In the genomic region with DNA sequence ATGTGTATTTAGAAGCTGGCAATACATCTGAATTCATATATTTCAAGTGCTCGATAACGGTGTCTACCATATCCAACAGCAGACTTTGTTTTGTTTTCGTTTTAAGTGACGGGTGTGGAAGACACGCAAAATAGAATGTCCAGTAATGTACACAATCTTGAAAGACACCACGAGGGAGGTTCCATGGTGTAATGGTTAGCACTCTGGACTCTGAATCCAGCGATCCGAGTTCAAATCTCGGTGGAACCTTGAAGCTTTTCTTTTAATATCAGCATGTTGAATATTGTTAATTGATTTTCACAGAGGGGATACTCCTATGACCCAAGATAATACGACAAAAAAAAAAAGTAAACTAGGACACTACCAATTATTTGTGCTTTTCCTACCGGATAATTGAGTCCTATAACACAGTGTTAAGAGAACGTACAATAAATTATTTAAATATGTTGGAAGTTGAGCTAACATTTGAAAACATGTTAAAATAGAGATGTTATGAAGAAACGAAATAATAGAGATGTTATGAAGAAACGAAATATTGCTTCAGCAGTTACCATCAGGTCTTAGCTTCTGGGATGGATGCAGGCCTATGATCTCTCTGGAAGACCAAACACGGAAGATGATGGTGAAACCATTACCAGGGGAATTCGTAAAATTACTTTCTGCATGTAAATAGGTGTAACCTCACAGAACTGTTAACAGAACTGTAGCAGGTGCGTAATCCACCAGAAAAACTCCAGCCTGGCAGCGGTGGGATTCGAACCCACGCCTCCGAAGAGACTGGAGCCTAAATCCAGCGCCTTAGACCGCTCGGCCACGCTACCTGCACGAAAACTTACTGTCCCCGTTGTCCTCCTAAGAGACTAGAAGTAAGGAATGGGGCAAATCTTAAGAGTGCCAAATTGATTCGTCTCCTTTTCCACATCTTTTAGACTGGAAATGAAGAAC, we compare ENCODE assay signal across 8 cellular contexts. TPM values are rescaled to one million over a fixed set of nuclear protein-coding genes. Genes with fewer than 3 reads are reported as not detected.
A peak's percentile ranks its signal among the peaks of the same experiment; 100 is the strongest.
DNase-seq lines count a peak whose midpoint lies in the region; ATAC-seq and TF ChIP-seq lines count a peak whose summit lies in the region.

No MANE protein-coding gene starts in this region.

- H2BK120ac ChIP-seq in trophoblast cell (ENCODE audit: insufficient read depth, low read length, poor library complexity) = no peak overlapping the region

- H3K36me3 ChIP-seq in trophoblast cell (ENCODE audit: control insufficient read depth in 1 of 2, insufficient read depth in 2 of 2, low read length in 2 of 2) = no peaks in the 10 kb centered on the region
- no peaks in the 10 kb centered on the region for H3K36me3 ChIP-seq in tibial nerve

- H2BK12ac ChIP-seq in trophoblast cell (ENCODE audit: low read length) = no peak overlapping the region

- peaks cover 48% of the 10 kb centered on the region for H3K27me3 ChIP-seq in CD4-positive, alpha-beta T cell (ENCODE audit: control insufficient read depth, insufficient read depth, low read length)
- peaks cover 48% of the 10 kb centered on the region for H3K27me3 ChIP-seq in trophoblast cell (ENCODE audit: insufficient read depth, low read length)
- H3K27me3 ChIP-seq in tibial nerve = peaks cover 0 to 17% of the 10 kb centered on the region in 2 donors

- intact Hi-C loops in CD4-positive, alpha-beta T cell (cut with DNase I, micrococcal nuclease) = loop anchor here (1.0 to 10.0 kb wide), 16 partner anchors 18 to 255 kb away; partner anchors contain the start of genes PFAS (in 2 of the 2), BORCS6 (in 1 of the 2), CTC1 (in 1 of the 2) and KRABD2 (in 1 of the 2)
- intact Hi-C loops in Right ventricle myocardium inferior (cut with DNase I) = loop anchor here (1.0 to 2.0 kb wide), 4 partner anchors 39 to 103 kb away; no protein-coding TSS in a partner anchor

- TF ChIP-seq CTCF in CD4-positive, alpha-beta T cell (IDR thresholded peaks at IDR 0.05) = no peak
- TF ChIP-seq CTCF in tibial nerve (IDR thresholded peaks at IDR 0.05) = no peak

- H3K9me3 ChIP-seq in CD4-positive, alpha-beta T cell (ENCODE audit: control insufficient read depth, low read length) = no peaks in the 10 kb centered on the region
- peaks cover 3% of the 10 kb centered on the region for H3K9me3 ChIP-seq in trophoblast cell (ENCODE audit: insufficient read depth, low read depth, low read length)
- no peaks in the 10 kb centered on the region for H3K9me3 ChIP-seq in tibial nerve

- H2AK5ac ChIP-seq in trophoblast cell (ENCODE audit: low read length) = no peak overlapping the region

- H3K23ac ChIP-seq in trophoblast cell (ENCODE audit: low read length) = no peak overlapping the region

- H4K91ac ChIP-seq in trophoblast cell (ENCODE audit: low read depth, low read length) = no peak overlapping the region

- no peak overlapping the region for H2BK5ac ChIP-seq in trophoblast cell (ENCODE audit: low read depth, low read length, poor library complexity)

- no peak overlapping the region for H3K18ac ChIP-seq in trophoblast cell (ENCODE audit: low read length)

- no peak overlapping the region for H4K8ac ChIP-seq in trophoblast cell (ENCODE audit: low read depth, low read length)

- DNase-seq in CD4-positive, alpha-beta T cell = peak; percentile 65 to 80 (median 76)
- DNase-seq in MV-4-11 (lab: John Stamatoyannopoulos, UW) (peak; percentile 91), SK-N-DZ (ENCODE audit: low spot score) (peak; percentile 94), Right ventricle myocardium inferior (ENCODE audit: missing footprints) (peak; percentile 87), trophoblast cell (peak; percentile 94 to 98), tibial nerve (ENCODE audit: low spot score in 2 of 2) (peak; percentile 65 to 89)

- no peak overlapping the region for H4K12ac ChIP-seq in trophoblast cell (ENCODE audit: low read depth, low read length)

- H3K27ac ChIP-seq in CD4-positive, alpha-beta T cell (ENCODE audit: low read depth, low read length) = no peak overlapping the region
- H3K27ac ChIP-seq in trophoblast cell (ENCODE audit: low read depth, low read length) (no peak overlapping the region), tibial nerve (peak overlapping the region; percentile 79 to 94 (median 86))

- peaks cover 66% of the 10 kb centered on the region for H3K27me3 Mint-ChIP-seq in CD4-positive, alpha-beta T cell
- peaks cover 17% of the 10 kb centered on the region for H3K27me3 Mint-ChIP-seq in activated naive CD8-positive, alpha-beta T cell

- WGBS in trophoblast cell (ENCODE audit: extremely low coverage, insufficient coverage, insufficient read length) = no CpG with 5 or more reads among the region's 28 CpGs
- WGBS in tibial nerve, 2 donors = 1% methylated on average over 28 of the region's 28 CpGs

- peaks cover 22 to 38% of the 10 kb centered on the region in 2 experiments for H3K4me1 ChIP-seq in trophoblast cell (ENCODE audit: control insufficient read depth in 1 of 2, insufficient read depth in 2 of 2, low read length in 2 of 2)
- peaks cover under 1 to 73% (median 51%) of the 10 kb centered on the region in 4 donors for H3K4me1 ChIP-seq in tibial nerve

- H3K4me1 Mint-ChIP-seq in CD4-positive, alpha-beta T cell (ENCODE audit: low read depth) = peaks cover 62% of the 10 kb centered on the region
- peaks cover 55% of the 10 kb centered on the region for H3K4me1 Mint-ChIP-seq in activated naive CD8-positive, alpha-beta T cell (ENCODE audit: low read depth)

- POLR2A ChIA-PET in CD4-positive, alpha-beta T cell (lab: Charles Lee) = interaction anchor here (0.6 to 9.8 kb wide), 41 partner anchors 7 to 882 kb away, joined by 3 to 161 read pairs (median 5); partner anchors contain the start of genes AURKB, BORCS6, CNTROB and CTC1

- no peak overlapping the region for H3K4ac ChIP-seq in trophoblast cell (ENCODE audit: low read depth, low read length)

- TF ChIP-seq POLR2A in tibial nerve (IDR thresholded peaks at IDR 0.05) = no peak

- H3K9me3 Mint-ChIP-seq in CD4-positive, alpha-beta T cell = peaks cover 2% of the 10 kb centered on the region
- H3K9me3 Mint-ChIP-seq in activated naive CD8-positive, alpha-beta T cell (ENCODE audit: low read depth) = no peaks in the 10 kb centered on the region

- no peaks in the 10 kb centered on the region for H3K79me1 ChIP-seq in trophoblast cell (ENCODE audit: low read length)

- peak overlapping the region; percentile 80 for H3K4me2 ChIP-seq in trophoblast cell (ENCODE audit: low read length)

- no peak overlapping the region for H3K9ac ChIP-seq in trophoblast cell (ENCODE audit: low read length)

- CTCF ChIA-PET in CD4-positive, alpha-beta T cell (lab: Charles Lee) = interaction anchor here (0.7 to 3.1 kb wide), 32 partner anchors 10 to 434 kb away, joined by 3 to 42 read pairs (median 6); partner anchors contain the start of genes AURKB, BORCS6 and CTC1

- H3K4me3 Mint-ChIP-seq in CD4-positive, alpha-beta T cell = peak overlapping the region; percentile 99
- peak overlapping the region; percentile 89 for H3K4me3 Mint-ChIP-seq in activated naive CD8-positive, alpha-beta T cell

- H3K79me2 ChIP-seq in trophoblast cell (ENCODE audit: control insufficient read depth, insufficient read depth, low read length, poor library complexity) = no peaks in the 10 kb centered on the region

- peak overlapping the region; percentile 100 for H3K27ac Mint-ChIP-seq in CD4-positive, alpha-beta T cell
- peak overlapping the region; percentile 99 for H3K27ac Mint-ChIP-seq in activated naive CD8-positive, alpha-beta T cell

- no peak overlapping the region for H3K14ac ChIP-seq in trophoblast cell (ENCODE audit: low read length)

- H3K4me3 ChIP-seq in trophoblast cell (ENCODE audit: low read depth, low read length) (peak overlapping the region; percentile 73), tibial nerve (peak overlapping the region; percentile 56 to 86 (median 62))

- peaks cover 47% of the 10 kb centered on the region for H3K36me3 Mint-ChIP-seq in CD4-positive, alpha-beta T cell (ENCODE audit: low read depth)
- no peaks in the 10 kb centered on the region for H3K36me3 Mint-ChIP-seq in activated naive CD8-positive, alpha-beta T cell

- no peak overlapping the region for H2AFZ ChIP-seq in trophoblast cell (ENCODE audit: insufficient read depth, low read length, poor library complexity)

- ATAC-seq in CD4-positive, alpha-beta T cell (ENCODE audit: poor library complexity) = peak; percentile 50
- ATAC-seq in GM21526 (IDR thresholded peaks at IDR 0.05; ENCODE audit: low FRiP score, unreplicated experiment) = peak; percentile 27
- ATAC-seq in Right ventricle myocardium inferior = peak; percentile 70

- peak; percentile 8 to 58 for TF ChIP-seq EP300 in tibial nerve (IDR thresholded peaks at IDR 0.05)

RNA-seq across cellular contexts. Expression of gene ALOXE3, which starts 1.5 kb away (rescaled TPM):
- total RNA-seq in CD4-positive, alpha-beta T cell = under 1 TPM; 0.81 to 0.91 TPM
- not detected in 2 replicates for polyA plus RNA-seq in SK-N-DZ (2014; cell fraction: cytosol; rRNA removed)
- not detected in 2 replicates for polyA plus RNA-seq in SK-N-DZ (2014; cell fraction: nucleus; rRNA removed)
- total RNA-seq in Right ventricle myocardium inferior (not detected), tibial nerve (not detected)
- 0.26 and 0.31 TPM in 2 replicates for polyA plus RNA-seq in trophoblast cell (2013)

RNA-seq across cellular contexts. Expression of gene HES7, which starts 4.1 kb away (rescaled TPM):
- total RNA-seq in CD4-positive, alpha-beta T cell = under 1 TPM; 0.52 to 0.53 TPM
- polyA plus RNA-seq in SK-N-DZ (2014; cell fraction: cytosol; rRNA removed) = 2.8 and 5.1 TPM in 2 replicates
- polyA plus RNA-seq in SK-N-DZ (2014; cell fraction: nucleus; rRNA removed) = 3.8 and 5.2 TPM in 2 replicates
- total RNA-seq in Right ventricle myocardium inferior = not detected
- 0.29 and 0.49 TPM in 2 replicates for polyA plus RNA-seq in trophoblast cell (2013)
- total RNA-seq in tibial nerve = 1 to 10 TPM in 1 of 4 donors, not detected in 3; 2.1 TPM

RNA-seq across cellular contexts. Expression of gene ALOX12B, which starts 32.3 kb away (rescaled TPM):
- total RNA-seq in CD4-positive, alpha-beta T cell = under 1 TPM in 1 of 2 experiments, not detected in 1; 0.41 TPM
- polyA plus RNA-seq in SK-N-DZ (2014; cell fraction: cytosol; rRNA removed) = not detected in 2 replicates
- not detected in 2 replicates for polyA plus RNA-seq in SK-N-DZ (2014; cell fraction: nucleus; rRNA removed)
- total RNA-seq in Right ventricle myocardium inferior (not detected), tibial nerve (not detected)
- 0.07 and 0.08 TPM in 2 replicates for polyA plus RNA-seq in trophoblast cell (2013)

RNA-seq across cellular contexts. Expression of gene PER1, which starts 32.4 kb away (rescaled TPM):
- 1,000 to 10,000 TPM; 1,723 to 1,794 TPM for total RNA-seq in CD4-positive, alpha-beta T cell
- polyA plus RNA-seq in SK-N-DZ (2014; cell fraction: cytosol; rRNA removed) = 8.1 and 24.4 TPM in 2 replicates
- polyA plus RNA-seq in SK-N-DZ (2014; cell fraction: nucleus; rRNA removed) = 10.2 and 34.8 TPM in 2 replicates
- total RNA-seq in Right ventricle myocardium inferior (124 TPM), tibial nerve (100 to 1,000 TPM; 157 to 328 (median 204) TPM)
- polyA plus RNA-seq in trophoblast cell (2013) = 13.5 and 14.1 TPM in 2 replicates

RNA-seq across cellular contexts. Expression of gene VAMP2, which starts 42.9 kb away (rescaled TPM):
- total RNA-seq in CD4-positive, alpha-beta T cell = 100 to 1,000 TPM; 351 to 366 TPM
- 20.2 and 21.1 TPM in 2 replicates for polyA plus RNA-seq in SK-N-DZ (2014; cell fraction: cytosol; rRNA removed)
- polyA plus RNA-seq in SK-N-DZ (2014; cell fraction: nucleus; rRNA removed) = 33.0 and 65.8 TPM in 2 replicates
- total RNA-seq in Right ventricle myocardium inferior (56.6 TPM), tibial nerve (10 to 100 TPM; 48.0 to 72.1 (median 59.0) TPM)
- 31.6 and 33.5 TPM in 2 replicates for polyA plus RNA-seq in trophoblast cell (2013)

Comparison
In these comparisons a context has a peak if more than half of its experiments do, and no peak if none do; other contexts are left out.
1. H3K27ac ChIP-seq: peak in tibial nerve (4 of 4); none in CD4-positive, alpha-beta T cell (single experiment) and trophoblast cell (single experiment).
2. Peak in every context shown above with its lines, with median percentiles within 50 percentile points of each other: ATAC-seq and DNase-seq.